In the genomic region with DNA sequence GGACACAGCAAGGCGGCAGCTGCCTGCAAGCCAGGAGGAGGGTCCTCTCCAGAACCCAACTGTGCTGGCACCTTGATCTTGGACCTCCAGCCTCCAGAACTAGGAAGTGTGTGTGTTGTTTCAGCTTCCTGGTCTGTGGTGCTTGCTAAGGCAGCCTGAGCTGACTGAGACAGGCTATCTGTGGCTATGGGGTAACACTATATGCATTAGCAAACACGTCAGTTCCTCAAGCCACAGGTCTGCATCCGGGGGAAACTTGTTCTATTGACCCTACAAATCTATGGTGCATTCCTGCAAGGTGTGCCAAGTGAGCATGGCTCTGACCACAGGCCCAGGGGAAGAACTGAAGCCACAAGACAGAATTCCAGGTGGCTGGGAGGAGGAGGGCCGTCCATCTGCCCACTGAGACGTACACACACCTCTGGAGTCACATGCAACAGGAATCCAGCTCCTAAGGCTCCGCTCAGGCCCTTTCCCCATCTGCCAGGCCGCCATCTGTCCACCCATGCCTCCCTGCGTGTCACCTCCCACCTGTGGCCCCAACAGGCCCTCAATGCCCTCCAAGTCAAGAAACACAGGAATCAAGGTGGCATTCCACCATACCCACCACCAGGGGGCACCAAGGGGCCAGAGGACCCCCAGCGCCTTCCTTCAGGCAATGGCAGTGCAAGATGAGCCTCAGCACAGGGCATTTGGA, we compare ENCODE assay signal across 8 cellular contexts.
DNase-seq lines count a peak whose midpoint lies in the region; ATAC-seq, FAIRE-seq and TF ChIP-seq lines count a peak whose summit lies in the region.

No MANE protein-coding gene starts in this region.

- peaks cover 1% of the 10 kb centered on the region for H3K36me3 Mint-ChIP-seq in central memory CD8-positive, alpha-beta T cell (ENCODE audit: insufficient read depth)

- H3K27me3 ChIP-seq in HepG2 (ENCODE audit: control insufficient read depth in 1 of 2, insufficient read depth in 2 of 2, low read length in 2 of 2) = peaks cover 7 to 65% of the 10 kb centered on the region in 2 experiments; a peak in 3 of 5 replicates

- DNase-seq in AG09319 (ENCODE audit: extremely low read depth, low read depth) = no peak
- DNase-seq in GM19238 (ENCODE audit: insufficient read length, low spot score) = peak; percentile 76
- DNase-seq in NCI-H2029 (lab: John Stamatoyannopoulos, UW) = peak; percentile 41
- peak; percentile 64 to 65 for DNase-seq in central memory CD8-positive, alpha-beta T cell (ENCODE audit: low spot score in 2 of 2)
- peak; percentile 43 for DNase-seq in HepG2 (ENCODE audit: low spot score)
- DNase-seq in stimulated activated CD8-positive, alpha-beta memory T cell treated with anti-CD3 and anti-CD28 coated beads, Interleukin-12 subunit alpha, Interleukin-12 subunit beta, amount 100 ng/mL, for 4 hours (ENCODE audit: low read depth) = peak; percentile 27
- DNase-seq in posterior vena cava (ENCODE audit: low spot score) = no peak

- peak; percentile 75 for TF ChIP-seq RAD21 in HepG2 (CRISPR knock-in tag; IDR thresholded peaks at IDR 0.05)

- CTCF ChIA-PET in HepG2 (lab: Yijun Ruan, JAX; ENCODE audit: low intra/inter-chr PET ratio, low total read pairs) = interaction anchor here (1.0 to 2.0 kb wide), 3 partner anchors 175 to 861 kb away, joined by 3 to 18 read pairs (median 6); partner anchors contain the start of gene ROR2

- peaks cover 71% of the 10 kb centered on the region for H3K27me3 Mint-ChIP-seq in central memory CD8-positive, alpha-beta T cell

- WGBS in HepG2 (ENCODE audit: low lambda C conversion rate) = 50% methylated on average over 3 of the region's 9 CpGs

- no peaks in the 10 kb centered on the region for H3K79me2 ChIP-seq in HepG2 (ENCODE audit: insufficient read depth, low read length)

- H3K27ac ChIP-seq in HepG2 (ENCODE audit: extremely low read length, insufficient read depth, low read length) = no peak overlapping the region

- no peaks in the 10 kb centered on the region for H3K4me1 Mint-ChIP-seq in central memory CD8-positive, alpha-beta T cell

- no peak overlapping the region for H3K4me2 ChIP-seq in HepG2 (ENCODE audit: low read depth, low read length)

- peak; percentile 5 to 28 for ATAC-seq in activated CD4-positive, CD25-positive, alpha-beta regulatory T cell treated with anti-CD3 and anti-CD28 coated beads, Interleukin-2, amount 50 U/mL, for 24 hours
- peak; percentile 67 for ATAC-seq in central memory CD8-positive, alpha-beta T cell (replicated peaks; ENCODE audit: extremely low read depth, poor library complexity, severe bottlenecking)
- peak; percentile 92 for ATAC-seq in HepG2

- no peak for TF ChIP-seq POLR2A in HepG2 (IDR thresholded peaks at IDR 0.05; ENCODE audit: insufficient read depth in 1 of 2, low read depth in 2 of 2, low read length in 2 of 2)

- no peaks in the 10 kb centered on the region for H4K20me1 ChIP-seq in HepG2 (ENCODE audit: insufficient read depth, low read length)

- intact Hi-C loops in HepG2 (cut with micrococcal nuclease; ENCODE audit: unreplicated experiment) (loop anchor here (1.0 kb wide), 1 partner anchor 175 kb away; the partner anchor contains the start of gene ROR2), posterior vena cava (cut with DNase I) (loop anchor here (5.0 to 10.0 kb wide), 2 partner anchors 170 to 177 kb away; partner anchors contain the start of gene ROR2 (in 1 of the 2))

- H3K4me1 ChIP-seq in HepG2 (ENCODE audit: insufficient read depth, low read length) = no peaks in the 10 kb centered on the region

- H3K4me3 ChIP-seq in HepG2 (replicated peaks in 1 of 3; ENCODE audit: insufficient read depth in 1 of 3, low read depth in 2 of 3, low read length in 3 of 3) = no peak overlapping the region

- no peaks in the 10 kb centered on the region for H3K9me3 ChIP-seq in HepG2 (ENCODE audit: low read length)

- in situ Hi-C loops in HepG2 (cut with HindIII; ENCODE audit: extremely low pct_ligation_motif_present, low pct_unique_long_range_greater_than_20kb) = no loop called here

- no peak overlapping the region for H3K9ac ChIP-seq in HepG2 (ENCODE audit: insufficient read depth, low read depth, low read length)

- peak; percentile 69 for FAIRE-seq in HepG2 (lab: Jason Lieb, UNC)

- no TSS peak for BruUV-seq in HepG2 (replicated peaks; lab: Mats Ljungman, UMichigan)

- POLR2A ChIA-PET in HepG2 (lab: Yijun Ruan, JAX) = no interaction called here

- no peaks in the 10 kb centered on the region for H3K9me3 Mint-ChIP-seq in central memory CD8-positive, alpha-beta T cell

- TF ChIP-seq EP300 in HepG2 (IDR thresholded peaks at IDR 0.05; ENCODE audit: low read depth in 2 of 2, low read length in 2 of 2) = no peak
- TF ChIP-seq EP300 in HepG2 (CRISPR knock-in tag; IDR thresholded peaks at IDR 0.05; ENCODE audit: borderline replicate concordance) = no peak

- H3K36me3 ChIP-seq in HepG2 (replicated peaks in 1 of 2; ENCODE audit: control insufficient read depth in 1 of 2, insufficient read depth in 2 of 2, low read length in 2 of 2) = no peaks in the 10 kb centered on the region

- peak; percentile 78 for TF ChIP-seq CTCF in AG09319 (IDR thresholded peaks at IDR 0.05; ENCODE audit: low read depth, low read length)
- TF ChIP-seq CTCF in HepG2 (CRISPR knock-in tag; IDR thresholded peaks at IDR 0.05) = peak; percentile 93

- no peak overlapping the region for H2AFZ ChIP-seq in HepG2 (ENCODE audit: low read length)

- H3K4me3 Mint-ChIP-seq in central memory CD8-positive, alpha-beta T cell = no peak overlapping the region

- H3K27ac Mint-ChIP-seq in central memory CD8-positive, alpha-beta T cell (ENCODE audit: low read depth) = no peak overlapping the region

TF ChIP-seq in HepG2, 621 proteins besides CTCF, POLR2A, EP300 and RAD21 (continues in another document):
- TF ChIP-seq ZNF788 (CRISPR knock-in tag; IDR thresholded peaks at IDR 0.05; ENCODE audit: borderline replicate concordance) = 0 out of 2 replicates have a peak, but pooled peaks have one; percentile 22
- TF ChIP-seq MAFK (conservative IDR thresholded peaks at IDR 0.05 in 1 of 2, IDR thresholded peaks at IDR 0.05 in 1 of 2; ENCODE audit: low read length in 2 of 2) = no peak
- no peak for TF ChIP-seq ZSCAN21 (CRISPR knock-in tag; IDR thresholded peaks at IDR 0.05; ENCODE audit: borderline replicate concordance)
- TF ChIP-seq, protein P1, sequence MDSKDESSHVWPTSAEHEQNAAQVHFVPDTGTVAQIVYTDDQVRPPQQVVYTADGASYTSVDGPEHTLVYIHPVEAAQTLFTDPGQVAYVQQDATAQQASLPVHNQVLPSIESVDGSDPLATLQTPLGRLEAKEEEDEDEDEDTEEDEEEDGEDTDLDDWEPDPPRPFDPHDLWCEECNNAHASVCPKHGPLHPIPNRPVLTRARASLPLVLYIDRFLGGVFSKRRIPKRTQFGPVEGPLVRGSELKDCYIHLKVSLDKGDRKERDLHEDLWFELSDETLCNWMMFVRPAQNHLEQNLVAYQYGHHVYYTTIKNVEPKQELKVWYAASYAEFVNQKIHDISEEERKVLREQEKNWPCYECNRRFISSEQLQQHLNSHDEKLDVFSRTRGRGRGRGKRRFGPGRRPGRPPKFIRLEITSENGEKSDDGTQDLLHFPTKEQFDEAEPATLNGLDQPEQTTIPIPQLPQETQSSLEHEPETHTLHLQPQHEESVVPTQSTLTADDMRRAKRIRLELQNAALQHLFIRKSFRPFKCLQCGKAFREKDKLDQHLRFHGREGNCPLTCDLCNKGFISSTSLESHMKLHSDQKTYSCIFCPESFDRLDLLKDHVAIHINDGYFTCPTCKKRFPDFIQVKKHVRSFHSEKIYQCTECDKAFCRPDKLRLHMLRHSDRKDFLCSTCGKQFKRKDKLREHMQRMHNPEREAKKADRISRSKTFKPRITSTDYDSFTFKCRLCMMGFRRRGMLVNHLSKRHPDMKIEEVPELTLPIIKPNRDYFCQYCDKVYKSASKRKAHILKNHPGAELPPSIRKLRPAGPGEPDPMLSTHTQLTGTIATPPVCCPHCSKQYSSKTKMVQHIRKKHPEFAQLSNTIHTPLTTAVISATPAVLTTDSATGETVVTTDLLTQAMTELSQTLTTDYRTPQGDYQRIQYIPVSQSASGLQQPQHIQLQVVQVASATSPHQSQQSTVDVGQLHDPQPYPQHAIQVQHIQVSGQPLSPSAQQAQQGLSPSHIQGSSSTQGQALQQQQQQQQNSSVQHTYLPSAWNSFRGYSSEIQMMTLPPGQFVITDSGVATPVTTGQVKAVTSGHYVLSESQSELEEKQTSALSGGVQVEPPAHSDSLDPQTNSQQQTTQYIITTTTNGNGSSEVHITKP (CRISPR knock-in tag; IDR thresholded peaks at IDR 0.05; ENCODE audit: low read depth) = no peak
- no peak for TF ChIP-seq EEA1 (CRISPR knock-in tag; IDR thresholded peaks at IDR 0.05; ENCODE audit: borderline replicate concordance)
- no peak for TF ChIP-seq RFX5 (IDR thresholded peaks at IDR 0.05; ENCODE audit: low read depth, low read length)
- no peak for TF ChIP-seq NPAS2 (CRISPR knock-in tag; IDR thresholded peaks at IDR 0.05; ENCODE audit: borderline replicate concordance)
- TF ChIP-seq ZSCAN29 (CRISPR knock-in tag; conservative IDR thresholded peaks at IDR 0.05) = no peak
- TF ChIP-seq ZNF670 (CRISPR knock-in tag; IDR thresholded peaks at IDR 0.05; ENCODE audit: borderline replicate concordance) = no peak
- peak; percentile 60 for TF ChIP-seq XRCC5 (optimal IDR thresholded peaks at IDR 0.05; ENCODE audit: low read length)
- no peak for TF ChIP-seq HOXA5 (CRISPR knock-in tag; IDR thresholded peaks at IDR 0.05)
- no peak for TF ChIP-seq ZBTB1 (CRISPR knock-in tag; IDR thresholded peaks at IDR 0.05; ENCODE audit: borderline replicate concordance)
- TF ChIP-seq, protein P2, sequence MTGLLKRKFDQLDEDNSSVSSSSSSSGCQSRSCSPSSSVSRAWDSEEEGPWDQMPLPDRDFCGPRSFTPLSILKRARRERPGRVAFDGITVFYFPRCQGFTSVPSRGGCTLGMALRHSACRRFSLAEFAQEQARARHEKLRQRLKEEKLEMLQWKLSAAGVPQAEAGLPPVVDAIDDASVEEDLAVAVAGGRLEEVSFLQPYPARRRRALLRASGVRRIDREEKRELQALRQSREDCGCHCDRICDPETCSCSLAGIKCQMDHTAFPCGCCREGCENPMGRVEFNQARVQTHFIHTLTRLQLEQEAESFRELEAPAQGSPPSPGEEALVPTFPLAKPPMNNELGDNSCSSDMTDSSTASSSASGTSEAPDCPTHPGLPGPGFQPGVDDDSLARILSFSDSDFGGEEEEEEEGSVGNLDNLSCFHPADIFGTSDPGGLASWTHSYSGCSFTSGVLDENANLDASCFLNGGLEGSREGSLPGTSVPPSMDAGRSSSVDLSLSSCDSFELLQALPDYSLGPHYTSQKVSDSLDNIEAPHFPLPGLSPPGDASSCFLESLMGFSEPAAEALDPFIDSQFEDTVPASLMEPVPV (CRISPR knock-in tag; IDR thresholded peaks at IDR 0.05) = no peak
- no peak for TF ChIP-seq MYC (CRISPR knock-in tag; IDR thresholded peaks at IDR 0.05; ENCODE audit: borderline replicate concordance)
- TF ChIP-seq, protein P3, sequence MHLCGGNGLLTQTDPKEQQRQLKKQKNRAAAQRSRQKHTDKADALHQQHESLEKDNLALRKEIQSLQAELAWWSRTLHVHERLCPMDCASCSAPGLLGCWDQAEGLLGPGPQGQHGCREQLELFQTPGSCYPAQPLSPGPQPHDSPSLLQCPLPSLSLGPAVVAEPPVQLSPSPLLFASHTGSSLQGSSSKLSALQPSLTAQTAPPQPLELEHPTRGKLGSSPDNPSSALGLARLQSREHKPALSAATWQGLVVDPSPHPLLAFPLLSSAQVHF (CRISPR knock-in tag; IDR thresholded peaks at IDR 0.05) = no peak

Comparison
In these comparisons a context has a peak if more than half of its experiments do, and no peak if none do; other contexts are left out.
1. DNase-seq: peak in GM19238 (single experiment), NCI-H2029 (single experiment), central memory CD8-positive, alpha-beta T cell (2 of 2), HepG2 (single experiment) and stimulated activated CD8-positive, alpha-beta memory T cell treated with anti-CD3 and anti-CD28 coated beads, Interleukin-12 subunit alpha, Interleukin-12 subunit beta, amount 100 ng/mL, for 4 hours (single experiment); none in AG09319 (single experiment) and posterior vena cava (single experiment).
2. ATAC-seq: peak in every context shown above with its lines; median percentile 92 in HepG2; 67 in central memory CD8-positive, alpha-beta T cell; 16 in activated CD4-positive, CD25-positive, alpha-beta regulatory T cell treated with anti-CD3 and anti-CD28 coated beads, Interleukin-2, amount 50 U/mL, for 24 hours.